30 cellular contexts compared by ENCODE assay signal in the genomic region with DNA sequence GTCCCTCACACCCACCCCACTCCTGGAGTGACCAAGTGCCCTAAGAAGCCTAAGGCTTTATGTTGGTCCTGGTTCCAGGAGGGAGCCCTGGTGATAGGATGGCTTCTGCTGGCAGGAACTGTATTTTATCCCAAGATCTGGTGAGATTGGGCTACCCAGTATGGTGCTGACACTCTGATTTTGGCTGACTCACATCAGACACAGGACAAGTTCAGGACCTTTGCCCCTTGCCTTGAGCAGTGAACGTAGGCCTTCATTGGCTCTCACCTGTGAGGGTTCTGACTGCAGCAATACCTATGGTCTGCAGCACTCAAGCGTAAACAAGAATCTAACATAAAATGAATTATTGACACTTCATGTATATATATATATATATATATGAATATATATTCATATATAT. TPM values are rescaled to one million over a fixed set of nuclear protein-coding genes. Genes with fewer than 3 reads are reported as not detected.
"Had no signal": no experiment of that assay in that cellular context is flagged by ENCODE, and none has a peak within 500 bp of the region (broad histone marks: within the 10 kb centered on the region; RNA-seq: fewer than 3 reads in every experiment).

No MANE protein-coding gene starts in this region.

- FAIRE-seq: endothelial cell of umbilical vein, islet of Langerhans had no signal

- H3K27ac Mint-ChIP-seq: dendritic cell treated with granulocyte-macrophage colony-stimulating factor and Interleukin-4, amounts not matched to agents 40 ng/mL and 50 ng/mL, for 4 days; natural killer cell; stimulated activated naive B cell treated with anti-CD40 and anti-IgM and Interleukin-4, amounts not matched to agents 10 μg/mL and 1 μg/mL and 100 μg/mL, for 72 hours; stimulated activated naive CD8-positive, alpha-beta T cell treated with anti-CD3 and anti-CD28 coated beads, Interleukin-15, Interleukin-2, amounts not matched to agents 100 ng/mL and 50 ng/mL, for 24 hours had no signal

- H3K9me3 Mint-ChIP-seq: natural killer cell; stimulated activated naive CD8-positive, alpha-beta T cell treated with anti-CD3 and anti-CD28 coated beads, Interleukin-15, Interleukin-2, amounts not matched to agents 100 ng/mL and 50 ng/mL, for 24 hours had no signal

- H3K36me3 ChIP-seq: colonic mucosa, esophagus squamous epithelium, heart right ventricle, lower lobe of right lung, ovary, thoracic aorta, tibial nerve, upper lobe of left lung, uterus had no signal

- DNase-seq: colonic mucosa; effector CD8-positive, alpha-beta T cell; esophagus squamous epithelium; foreskin melanocyte; glutamatergic neuron; heart right ventricle; hippocampal formation; kidney glomerular epithelial cell; left colon; left ventricle myocardium superior; lower lobe of right lung; natural killer cell; occipital lobe; ovary; psoas muscle; right cardiac atrium; stimulated activated CD4-positive, alpha-beta T cell treated with anti-CD3 and anti-CD28 coated beads, Interleukin-15, amount 100 ng/mL, for 24 hours; stimulated activated CD4-positive, alpha-beta T cell treated with anti-CD3 and anti-CD28 coated beads, Interleukin-2, amount 100 ng/mL, for 48 hours; stimulated activated naive B cell treated with anti-CD40 and anti-IgM and Interleukin-4, amounts not matched to agents 10 μg/mL and 1 μg/mL and 100 μg/mL, for 72 hours; upper lobe of left lung; uterus had no signal

- H3K27ac ChIP-seq: colonic mucosa, esophagus squamous epithelium, heart right ventricle, lower lobe of right lung, ovary, psoas muscle, skin epidermis, thoracic aorta, tibial nerve, upper lobe of left lung, uterus had no signal

- ATAC-seq: heart right ventricle; left colon; left ventricle myocardium superior; lower lobe of right lung; natural killer cell; psoas muscle; right cardiac atrium; stimulated activated naive B cell treated with anti-CD40 and anti-IgM and Interleukin-4, amounts not matched to agents 10 μg/mL and 1 μg/mL and 100 μg/mL, for 72 hours had no signal

- H3K36me3 Mint-ChIP-seq: natural killer cell; stimulated activated naive B cell treated with anti-CD40 and anti-IgM and Interleukin-4, amounts not matched to agents 10 μg/mL and 1 μg/mL and 100 μg/mL, for 72 hours had no signal

- H3K27me3 ChIP-seq: colonic mucosa, esophagus squamous epithelium, heart right ventricle, ovary, tibial nerve, upper lobe of left lung, uterus had no signal

- H3K4me3 ChIP-seq: colonic mucosa, esophagus squamous epithelium, heart right ventricle, lower lobe of right lung, ovary, psoas muscle, skin epidermis, thoracic aorta, tibial nerve, upper lobe of left lung, uterus had no signal

- H3K4me3 Mint-ChIP-seq: dendritic cell treated with granulocyte-macrophage colony-stimulating factor and Interleukin-4, amounts not matched to agents 40 ng/mL and 50 ng/mL, for 4 days; natural killer cell; stimulated activated naive B cell treated with anti-CD40 and anti-IgM and Interleukin-4, amounts not matched to agents 10 μg/mL and 1 μg/mL and 100 μg/mL, for 72 hours; stimulated activated naive CD8-positive, alpha-beta T cell treated with anti-CD3 and anti-CD28 coated beads, Interleukin-15, Interleukin-2, amounts not matched to agents 100 ng/mL and 50 ng/mL, for 24 hours had no signal

- H3K9me3 ChIP-seq: colonic mucosa, esophagus squamous epithelium, lower lobe of right lung, ovary, thoracic aorta, upper lobe of left lung, uterus had no signal

- H3K4me1 ChIP-seq: colonic mucosa, uterus had no signal

RNA-seq across cellular contexts. Expression of a gene that starts 25.0 kb away (rescaled TPM):
- total RNA-seq: endothelial cell of umbilical vein, heart right ventricle, left ventricle myocardium superior, lower lobe of right lung, mononuclear cell, natural killer cell, occipital lobe, psoas muscle had no signal
- polyA plus RNA-seq: endothelial cell of umbilical vein, neural cell had no signal
